8 cellular contexts compared by ENCODE assay signal in the genomic region with DNA sequence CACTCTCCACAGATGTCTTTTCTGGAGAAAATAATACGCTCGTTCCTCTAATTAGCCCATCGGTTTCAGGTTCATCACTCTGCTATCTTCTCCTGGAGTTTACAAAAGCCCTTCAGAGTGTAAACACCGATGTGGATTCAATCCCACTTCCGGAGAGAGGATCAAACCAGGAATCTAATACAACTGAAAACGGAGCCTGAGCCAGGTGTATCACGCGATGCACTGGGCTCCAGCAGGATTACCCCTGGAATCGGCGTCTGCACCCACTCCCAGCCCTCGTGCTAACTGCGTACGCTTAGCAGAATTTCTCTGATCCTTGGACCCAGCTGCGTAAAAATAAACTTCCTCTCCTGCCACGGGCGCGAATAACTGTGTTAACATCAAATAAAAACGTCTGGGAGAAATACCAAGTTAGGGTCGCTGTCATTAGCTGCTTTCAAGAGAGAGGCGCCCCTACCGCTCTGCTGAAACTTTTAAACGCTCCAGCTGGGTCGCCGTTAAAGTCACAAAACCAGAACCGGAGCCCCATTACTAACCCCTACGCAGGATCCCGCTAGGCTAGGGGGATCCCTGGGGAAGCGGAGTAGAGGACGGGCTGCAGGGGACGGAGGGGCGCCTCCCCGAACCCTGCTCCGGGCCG. TPM values are rescaled to one million over a fixed set of nuclear protein-coding genes. Genes with fewer than 3 reads are reported as not detected.
A peak's percentile ranks its signal among the peaks of the same experiment; 100 is the strongest.
DNase-seq lines count a peak whose midpoint lies in the region; ATAC-seq and TF ChIP-seq lines count a peak whose summit lies in the region.

No MANE protein-coding gene starts in this region.

- H3K9me3 ChIP-seq in neuronal stem cell (replicated peaks in 1 of 2; ENCODE audit: control insufficient read depth in 2 of 2, insufficient read depth in 1 of 2, low read depth in 1 of 2, low read length in 2 of 2), result peaks cover 19 to 33% of the 10 kb centered on the region in 2 donors

- H3K27ac ChIP-seq in neuronal stem cell (replicated peaks; ENCODE audit: low read length), result no peak overlapping the region

- peaks cover 22% of the 10 kb centered on the region for H3K4me1 Mint-ChIP-seq in endothelial cell (ENCODE audit: unreplicated experiment)

- H3K27ac Mint-ChIP-seq in endothelial cell (ENCODE audit: unreplicated experiment), result peak overlapping the region; percentile 95

- H3K4ac ChIP-seq in neuronal stem cell (ENCODE audit: low read length), result peak overlapping the region; percentile 70

- H3K4me1 ChIP-seq in neuronal stem cell (ENCODE audit: control insufficient read depth in 2 of 2, insufficient read depth in 1 of 2, low read depth in 1 of 2, low read length in 2 of 2), result peaks cover 3 to 11% of the 10 kb centered on the region in 2 donors

- peak overlapping the region; percentile 95 for H3K9ac ChIP-seq in neuronal stem cell (ENCODE audit: low read depth, low read length, poor library complexity)

- H3K27me3 ChIP-seq in neuronal stem cell (ENCODE audit: control insufficient read depth in 3 of 3, insufficient read depth in 3 of 3, low read depth in 1 of 3, low read length in 3 of 3), result peaks cover 0 to 2% (median 0%) of the 10 kb centered on the region in 3 experiments

- peak overlapping the region; percentile 96 for H3K4me3 Mint-ChIP-seq in endothelial cell (ENCODE audit: unreplicated experiment)

- POLR2A ChIA-PET in AG04449 (lab: Yijun Ruan, JAX), result interaction anchor here (0.8 kb wide), 1 partner anchor 65 kb away, joined by 5 read pairs; the partner anchor contains the start of gene ZKSCAN1

- H3K18ac ChIP-seq in neuronal stem cell (ENCODE audit: low read length), result peak overlapping the region; percentile 98

- peak overlapping the region; percentile 89 for H2AK5ac ChIP-seq in neuronal stem cell (ENCODE audit: low read depth, low read length)

- H2BK120ac ChIP-seq in neuronal stem cell (ENCODE audit: low read depth, low read length), result peak overlapping the region; percentile 97

- peaks cover 29% of the 10 kb centered on the region for H3K27me3 Mint-ChIP-seq in endothelial cell (ENCODE audit: unreplicated experiment)

- DNase-seq in AG04449 (ENCODE audit: low read depth, low spot score) (no peak), OCI-M1 (lab: John Stamatoyannopoulos, UW) (peak; percentile 62), endothelial cell (ENCODE audit: low spot score) (no peak), neuronal stem cell (ENCODE audit: low spot score) (no peak), mucosa of gallbladder (ENCODE audit: low spot score) (no peak), NCI-H128 (lab: John Stamatoyannopoulos, UW; ENCODE audit: unreplicated experiment) (no peak)

- H2BK12ac ChIP-seq in neuronal stem cell (ENCODE audit: low read length), result no peak overlapping the region

- H3K9me3 Mint-ChIP-seq in endothelial cell (ENCODE audit: unreplicated experiment), result no peaks in the 10 kb centered on the region

- CTCF ChIA-PET in AG04449 (lab: Yijun Ruan, JAX), result interaction anchor here (1.0 to 8.4 kb wide), 6 partner anchors 10 to 88 kb away, joined by 3 to 105 read pairs (median 6); no protein-coding TSS in a partner anchor

- peak overlapping the region; percentile 78 for H2AFZ ChIP-seq in neuronal stem cell (ENCODE audit: low read length)

- peaks cover 26 to 43% of the 10 kb centered on the region in 2 donors for H3K36me3 ChIP-seq in neuronal stem cell (replicated peaks in 1 of 2; ENCODE audit: control insufficient read depth in 2 of 2, insufficient read depth in 2 of 2, low read length in 2 of 2)

- TF ChIP-seq CTCF in AG04449 (IDR thresholded peaks at IDR 0.05; ENCODE audit: insufficient read depth, low read length, missing control alignments) (no peak), endothelial cell (IDR thresholded peaks at IDR 0.05; ENCODE audit: unreplicated experiment) (no peak)

- ATAC-seq in GM19328 (IDR thresholded peaks at IDR 0.05; ENCODE audit: unreplicated experiment), result peak; percentile 10
- ATAC-seq in HG02884 (IDR thresholded peaks at IDR 0.05; ENCODE audit: unreplicated experiment), result no peak

- peaks cover 7% of the 10 kb centered on the region for H3K79me1 ChIP-seq in neuronal stem cell (ENCODE audit: low read depth, low read length)

- H3K4me3 ChIP-seq in AG04449 (ENCODE audit: low read depth, low read length) (peak overlapping the region; percentile 97), neuronal stem cell (ENCODE audit: low read length in 2 of 2) (peak overlapping the region; percentile 99 to 100)

- peaks cover 29% of the 10 kb centered on the region for H3K36me3 Mint-ChIP-seq in endothelial cell (ENCODE audit: low read depth, unreplicated experiment)

- peak overlapping the region; percentile 88 for H2BK15ac ChIP-seq in neuronal stem cell (ENCODE audit: low read length)

- no peak overlapping the region for H4K8ac ChIP-seq in neuronal stem cell (ENCODE audit: low read depth, low read length)

- no peak overlapping the region for H3K14ac ChIP-seq in neuronal stem cell (ENCODE audit: low read length)

- H2BK5ac ChIP-seq in neuronal stem cell (ENCODE audit: low read length), result no peak overlapping the region

- H3K23ac ChIP-seq in neuronal stem cell (ENCODE audit: low read depth, low read length, poor library complexity), result peak overlapping the region; percentile 100

- H4K91ac ChIP-seq in neuronal stem cell (ENCODE audit: low read depth, low read length, poor library complexity), result peak overlapping the region; percentile 94

- H3K4me2 ChIP-seq in neuronal stem cell (ENCODE audit: insufficient read depth, low read length, poor library complexity, severe bottlenecking), result peak overlapping the region; percentile 46

- no CpG with 5 or more reads among the region's 34 CpGs for WGBS in neuronal stem cell (ENCODE audit: extremely low coverage in 2 of 2, insufficient read length in 2 of 2, insufficient replicate concordance in 1 of 2), 2 donors

RNA-seq across cellular contexts. Expression of gene ZNF3, which starts 0.5 kb away (rescaled TPM):
- 47.7 TPM for total RNA-seq in endothelial cell (ENCODE audit: unreplicated experiment)
- 57.7 TPM for polyA plus RNA-seq in neuronal stem cell (2013, experiment 1 of 2)
- 59.6 TPM for polyA plus RNA-seq in neuronal stem cell (2013, experiment 2 of 2)
- total RNA-seq in mucosa of gallbladder, result 30.4 TPM

RNA-seq across cellular contexts. Expression of gene COPS6, which starts 7.8 kb away (rescaled TPM):
- total RNA-seq in endothelial cell (ENCODE audit: unreplicated experiment), result 82.4 TPM
- 104 TPM for polyA plus RNA-seq in neuronal stem cell (2013, experiment 1 of 2)
- 102 TPM for polyA plus RNA-seq in neuronal stem cell (2013, experiment 2 of 2)
- total RNA-seq in mucosa of gallbladder, result 113 TPM

RNA-seq across cellular contexts. Expression of gene MCM7, which starts 20.2 kb away (rescaled TPM):
- total RNA-seq in endothelial cell (ENCODE audit: unreplicated experiment) (119 TPM), mucosa of gallbladder (58.2 TPM)
- polyA plus RNA-seq in neuronal stem cell (2013, experiment 1 of 2), result 218 TPM
- 219 TPM for polyA plus RNA-seq in neuronal stem cell (2013, experiment 2 of 2)

RNA-seq across cellular contexts. Expression of gene AP4M1, which starts 20.4 kb away (rescaled TPM):
- total RNA-seq in endothelial cell (ENCODE audit: unreplicated experiment), result 17.8 TPM
- polyA plus RNA-seq in neuronal stem cell (2013, experiment 1 of 2), result 10.7 TPM
- polyA plus RNA-seq in neuronal stem cell (2013, experiment 2 of 2), result 10.2 TPM
- total RNA-seq in mucosa of gallbladder, result 34.1 TPM

RNA-seq across cellular contexts. Expression of gene ZSCAN21, which starts 31.4 kb away (rescaled TPM):
- total RNA-seq in endothelial cell (ENCODE audit: unreplicated experiment) (18.5 TPM), mucosa of gallbladder (12.7 TPM)
- 16.3 TPM for polyA plus RNA-seq in neuronal stem cell (2013, experiment 1 of 2)
- 16.5 TPM for polyA plus RNA-seq in neuronal stem cell (2013, experiment 2 of 2)
